In genomic region chr2:218229239-218229638, GRCh38 we compare ENCODE assay signal across 8 cellular contexts. TPM values are rescaled to one million over a fixed set of nuclear protein-coding genes. Genes with fewer than 3 reads are reported as not detected.
DNase-seq lines count a peak whose midpoint lies in the region; ATAC-seq, FAIRE-seq and TF ChIP-seq lines count a peak whose summit lies in the region.

No MANE protein-coding gene starts in this region.

- H3K27ac Mint-ChIP-seq in astrocyte (ENCODE audit: unreplicated experiment) = peak overlapping the region; percentile 76

- in situ Hi-C loops in HepG2 (cut with HindIII; ENCODE audit: extremely low pct_ligation_motif_present, low pct_unique_long_range_greater_than_20kb) = no loop called here

- H3K4me3 Mint-ChIP-seq in astrocyte (ENCODE audit: unreplicated experiment) = no peak overlapping the region

- ATAC-seq in HG02759 (IDR thresholded peaks at IDR 0.05; ENCODE audit: unreplicated experiment) (peak; percentile 86), HepG2 (no peak)

- TF ChIP-seq CTCF in astrocyte (IDR thresholded peaks at IDR 0.05; ENCODE audit: insufficient read depth, low read depth, low read length) (no peak), HepG2 (CRISPR knock-in tag; IDR thresholded peaks at IDR 0.05) (no peak), vagina (IDR thresholded peaks at IDR 0.05) (no peak)

- H3K36me3 Mint-ChIP-seq in astrocyte (ENCODE audit: low read depth, unreplicated experiment) = peaks cover 41% of the 10 kb centered on the region

- H3K27me3 Mint-ChIP-seq in astrocyte (ENCODE audit: low read depth, unreplicated experiment) = no peaks in the 10 kb centered on the region

- CTCF ChIA-PET in HepG2 (lab: Yijun Ruan, JAX; ENCODE audit: low intra/inter-chr PET ratio, low total read pairs) = no interaction called here

- 86% methylated on average over 3 of the region's 3 CpGs for WGBS in HepG2 (ENCODE audit: low lambda C conversion rate)

- H3K4me1 Mint-ChIP-seq in astrocyte (ENCODE audit: low read depth, unreplicated experiment) = peaks cover 50% of the 10 kb centered on the region

- BruUV-seq in HepG2 (replicated peaks; lab: Mats Ljungman, UMichigan) = no TSS peak

- no peaks in the 10 kb centered on the region for H3K9me3 Mint-ChIP-seq in astrocyte (ENCODE audit: unreplicated experiment)

- H3K9ac ChIP-seq in astrocyte (ENCODE audit: low read length) (peak overlapping the region; percentile 21), HepG2 (ENCODE audit: insufficient read depth, low read depth, low read length) (no peak overlapping the region)

- TF ChIP-seq RAD21 in HepG2 (CRISPR knock-in tag; IDR thresholded peaks at IDR 0.05) = no peak

- FAIRE-seq in astrocyte (lab: Jason Lieb, UNC) (no peak), HepG2 (lab: Jason Lieb, UNC) (no peak)

- TF ChIP-seq EP300 in HepG2 (IDR thresholded peaks at IDR 0.05; ENCODE audit: low read depth in 2 of 2, low read length in 2 of 2) (no peak), HepG2 (CRISPR knock-in tag; IDR thresholded peaks at IDR 0.05; ENCODE audit: borderline replicate concordance) (no peak)

- H3K36me3 ChIP-seq in astrocyte (ENCODE audit: insufficient read depth, low read length) (peaks cover 68% of the 10 kb centered on the region), HepG2 (replicated peaks in 1 of 2; ENCODE audit: control insufficient read depth in 1 of 2, insufficient read depth in 2 of 2, low read length in 2 of 2) (peaks cover 26 to 88% of the 10 kb centered on the region in 2 experiments), vagina (peaks cover 0 to 83% of the 10 kb centered on the region in 2 donors)

- H3K27me3 ChIP-seq in astrocyte (ENCODE audit: insufficient read depth, low read length) (no peaks in the 10 kb centered on the region), HepG2 (ENCODE audit: control insufficient read depth in 1 of 2, insufficient read depth in 2 of 2, low read length in 2 of 2) (no peaks in the 10 kb centered on the region), vagina (no peaks in the 10 kb centered on the region)

- H3K4me2 ChIP-seq in astrocyte (ENCODE audit: low read length) (peak overlapping the region; percentile 34), HepG2 (ENCODE audit: low read depth, low read length) (no peak overlapping the region)

- POLR2A ChIA-PET in HepG2 (lab: Yijun Ruan, JAX) = interaction anchor here (1.1 kb wide), 2 partner anchors 11 to 13 kb away, joined by 3 to 4 read pairs; no protein-coding TSS in a partner anchor

- H3K4me3 ChIP-seq in astrocyte (ENCODE audit: insufficient read depth, low read depth, low read length) (no peak overlapping the region), HepG2 (replicated peaks in 1 of 3; ENCODE audit: insufficient read depth in 1 of 3, low read depth in 2 of 3, low read length in 3 of 3) (no peak overlapping the region), vagina (no peak overlapping the region)

- peaks cover 31% of the 10 kb centered on the region for H3K4me1 ChIP-seq in astrocyte (ENCODE audit: insufficient read depth, low read length)
- H3K4me1 ChIP-seq in HepG2 (ENCODE audit: insufficient read depth, low read length) = peaks cover 44% of the 10 kb centered on the region
- peaks cover 42% of the 10 kb centered on the region for H3K4me1 ChIP-seq in vagina

- intact Hi-C loops in HepG2 (cut with micrococcal nuclease; ENCODE audit: unreplicated experiment) = no loop called here
- intact Hi-C loops in vagina (cut with DNase I) = no loop called here

- no peak overlapping the region for H2AFZ ChIP-seq in astrocyte (ENCODE audit: low read depth, low read length)
- H2AFZ ChIP-seq in HepG2 (ENCODE audit: low read length) = no peak overlapping the region

- H3K79me2 ChIP-seq in astrocyte (ENCODE audit: insufficient read depth, low read length) = peaks cover 70% of the 10 kb centered on the region
- H3K79me2 ChIP-seq in HepG2 (ENCODE audit: insufficient read depth, low read length) = peaks cover 10% of the 10 kb centered on the region

- H4K20me1 ChIP-seq in astrocyte (ENCODE audit: insufficient read depth, low read length) (peaks cover 39% of the 10 kb centered on the region), HepG2 (ENCODE audit: insufficient read depth, low read length) (no peaks in the 10 kb centered on the region)

- H3K9me3 ChIP-seq in astrocyte (ENCODE audit: insufficient read depth, low read depth, low read length) (no peaks in the 10 kb centered on the region), HepG2 (ENCODE audit: low read length) (no peaks in the 10 kb centered on the region), vagina (no peaks in the 10 kb centered on the region)

- TF ChIP-seq POLR2A in HepG2 (IDR thresholded peaks at IDR 0.05; ENCODE audit: insufficient read depth in 1 of 2, low read depth in 2 of 2, low read length in 2 of 2) (no peak), vagina (IDR thresholded peaks at IDR 0.05) (no peak)

- H3K27ac ChIP-seq in astrocyte (ENCODE audit: low read depth, low read length) (peak overlapping the region; percentile 38), HepG2 (ENCODE audit: extremely low read length, insufficient read depth, low read length) (peak overlapping the region; percentile 4), vagina (peak overlapping the region; percentile 62)

- DNase-seq in activated T-cell treated with anti-CD3 and anti-CD28 coated beads for 24 hours (ENCODE audit: low read depth) (peak; percentile 44), activated T-cell treated with anti-CD3 and anti-CD28 coated beads for 4 hours (no peak), NOMO-1 treated with dmso at 0.1 percent for 144 hours (lab: John Stamatoyannopoulos, UW; ENCODE audit: unreplicated experiment) (peak; percentile 78), astrocyte (ENCODE audit: low read depth) (peak; percentile 89), HepG2 (ENCODE audit: low spot score) (no peak), vagina (ENCODE audit: extremely low spot score in 2 of 2) (no peak), NCI-H69 (lab: John Stamatoyannopoulos, UW) (no peak)

RNA-seq across cellular contexts. Expression of gene ARPC2, which starts 12.2 kb away (rescaled TPM):
- total RNA-seq in astrocyte (521 and 535 TPM in 2 replicates), HepG2 (2016; rRNA removed; fragmentation: Illumina TruSeq; extraction: Trizol) (168 and 201 TPM in 2 replicates), vagina (284 TPM)
- 312 and 330 TPM in 2 replicates for total RNA-seq in HepG2 (2016; cell fraction: cytosol; rRNA removed; fragmentation: Illumina TruSeq; extraction: Trizol; ENCODE audit: low read depth)
- total RNA-seq in HepG2 (2016; cell fraction: insoluble cytoplasmic fraction; rRNA removed; fragmentation: Illumina TruSeq; extraction: Trizol) = 163 and 189 TPM in 2 replicates
- total RNA-seq in HepG2 (2016; cell fraction: membrane; rRNA removed; fragmentation: Illumina TruSeq; extraction: Trizol) = 389 and 391 TPM in 2 replicates
- 103 and 109 TPM in 2 replicates for total RNA-seq in HepG2 (2016; cell fraction: nucleus; rRNA removed; fragmentation: Illumina TruSeq; extraction: Trizol)
- 257 and 303 TPM in 2 replicates for polyA plus RNA-seq in HepG2 (2011; rRNA removed)
- polyA plus RNA-seq in HepG2 (2011; cell fraction: cytosol; rRNA removed) = 184 and 199 TPM in 2 replicates
- polyA plus RNA-seq in HepG2 (2011; cell fraction: nucleus; rRNA removed) = 103 and 125 TPM in 2 replicates
- polyA plus RNA-seq in HepG2 (2012) = 165 and 176 TPM in 2 replicates
- polyA plus RNA-seq in HepG2 (2016; cell fraction: cytosol; fragmentation: Illumina TruSeq; extraction: Trizol; ENCODE audit: low read depth) = 614 and 653 TPM in 2 replicates
- polyA plus RNA-seq in HepG2 (2016; cell fraction: insoluble cytoplasmic fraction; fragmentation: Illumina TruSeq; extraction: Trizol; ENCODE audit: low read depth) = 342 and 343 TPM in 2 replicates
- polyA plus RNA-seq in HepG2 (2016; cell fraction: membrane; fragmentation: Illumina TruSeq; extraction: Trizol; ENCODE audit: low read depth) = 586 and 613 TPM in 2 replicates
- polyA plus RNA-seq in HepG2 (2016; cell fraction: nucleus; fragmentation: Illumina TruSeq; extraction: Trizol; ENCODE audit: insufficient read depth, low read depth) = 218 and 223 TPM in 2 replicates
- 153 and 196 TPM in 2 replicates for polyA minus RNA-seq in HepG2 (2011; rRNA and poly(A)+ RNA removed; ENCODE audit: low replicate concordance)
- polyA minus RNA-seq in HepG2 (2011; cell fraction: cytosol; rRNA and poly(A)+ RNA removed) = 74.9 and 88.0 TPM in 2 replicates
- 166 and 173 TPM in 2 replicates for polyA minus RNA-seq in HepG2 (2011; cell fraction: nucleus; rRNA and poly(A)+ RNA removed)

RNA-seq across cellular contexts. Expression of gene GPBAR1, which starts 31.6 kb away (rescaled TPM):
- 0.55 and 0.70 TPM in 2 replicates for total RNA-seq in astrocyte
- total RNA-seq in HepG2 (2016; rRNA removed; fragmentation: Illumina TruSeq; extraction: Trizol) = 0.09 TPM in 1 of 2 replicates, not detected in the other
- not detected in 2 replicates for total RNA-seq in HepG2 (2016; cell fraction: cytosol; rRNA removed; fragmentation: Illumina TruSeq; extraction: Trizol; ENCODE audit: low read depth)
- 0.15 TPM in 1 of 2 replicates, not detected in the other for total RNA-seq in HepG2 (2016; cell fraction: insoluble cytoplasmic fraction; rRNA removed; fragmentation: Illumina TruSeq; extraction: Trizol)
- total RNA-seq in HepG2 (2016; cell fraction: membrane; rRNA removed; fragmentation: Illumina TruSeq; extraction: Trizol) = 0.17 TPM in 1 of 2 replicates, not detected in the other
- 0.25 and 0.38 TPM in 2 replicates for total RNA-seq in HepG2 (2016; cell fraction: nucleus; rRNA removed; fragmentation: Illumina TruSeq; extraction: Trizol)
- 0.05 and 0.09 TPM in 2 replicates for polyA plus RNA-seq in HepG2 (2011; rRNA removed)
- 0.05 and 0.12 TPM in 2 replicates for polyA plus RNA-seq in HepG2 (2011; cell fraction: cytosol; rRNA removed)
- 0.45 and 0.68 TPM in 2 replicates for polyA plus RNA-seq in HepG2 (2011; cell fraction: nucleus; rRNA removed)
- 0.09 and 0.11 TPM in 2 replicates for polyA plus RNA-seq in HepG2 (2012)
- polyA plus RNA-seq in HepG2 (2016; cell fraction: cytosol; fragmentation: Illumina TruSeq; extraction: Trizol; ENCODE audit: low read depth) = 0.08 and 0.22 TPM in 2 replicates
- 0.16 TPM in 1 of 2 replicates, not detected in the other for polyA plus RNA-seq in HepG2 (2016; cell fraction: insoluble cytoplasmic fraction; fragmentation: Illumina TruSeq; extraction: Trizol; ENCODE audit: low read depth)
- 0.22 and 0.27 TPM in 2 replicates for polyA plus RNA-seq in HepG2 (2016; cell fraction: membrane; fragmentation: Illumina TruSeq; extraction: Trizol; ENCODE audit: low read depth)
- polyA plus RNA-seq in HepG2 (2016; cell fraction: nucleus; fragmentation: Illumina TruSeq; extraction: Trizol; ENCODE audit: insufficient read depth, low read depth) = not detected in 2 replicates
- 0.12 and 1.2 TPM in 2 replicates for polyA minus RNA-seq in HepG2 (2011; rRNA and poly(A)+ RNA removed; ENCODE audit: low replicate concordance)
- not detected in 2 replicates for polyA minus RNA-seq in HepG2 (2011; cell fraction: cytosol; rRNA and poly(A)+ RNA removed)
- polyA minus RNA-seq in HepG2 (2011; cell fraction: nucleus; rRNA and poly(A)+ RNA removed) = 1.2 and 1.5 TPM in 2 replicates
- total RNA-seq in vagina = 8.1 TPM

RNA-seq across cellular contexts. Expression of gene AAMP, which starts 40.7 kb away (rescaled TPM):
- 78.8 and 87.3 TPM in 2 replicates for total RNA-seq in astrocyte
- total RNA-seq in HepG2 (2016; rRNA removed; fragmentation: Illumina TruSeq; extraction: Trizol) = 186 and 241 TPM in 2 replicates
- total RNA-seq in HepG2 (2016; cell fraction: cytosol; rRNA removed; fragmentation: Illumina TruSeq; extraction: Trizol; ENCODE audit: low read depth) = 26.6 and 29.2 TPM in 2 replicates
- total RNA-seq in HepG2 (2016; cell fraction: insoluble cytoplasmic fraction; rRNA removed; fragmentation: Illumina TruSeq; extraction: Trizol) = 202 and 247 TPM in 2 replicates
- 56.8 and 59.3 TPM in 2 replicates for total RNA-seq in HepG2 (2016; cell fraction: membrane; rRNA removed; fragmentation: Illumina TruSeq; extraction: Trizol)
- 85.4 and 91.7 TPM in 2 replicates for total RNA-seq in HepG2 (2016; cell fraction: nucleus; rRNA removed; fragmentation: Illumina TruSeq; extraction: Trizol)
- polyA plus RNA-seq in HepG2 (2011; rRNA removed) = 110 and 119 TPM in 2 replicates
- 138 and 202 TPM in 2 replicates for polyA plus RNA-seq in HepG2 (2011; cell fraction: cytosol; rRNA removed)
- polyA plus RNA-seq in HepG2 (2011; cell fraction: nucleus; rRNA removed) = 161 and 181 TPM in 2 replicates
- 99.2 and 104 TPM in 2 replicates for polyA plus RNA-seq in HepG2 (2012)
- 13.9 and 16.0 TPM in 2 replicates for polyA plus RNA-seq in HepG2 (2016; cell fraction: cytosol; fragmentation: Illumina TruSeq; extraction: Trizol; ENCODE audit: low read depth)
- polyA plus RNA-seq in HepG2 (2016; cell fraction: insoluble cytoplasmic fraction; fragmentation: Illumina TruSeq; extraction: Trizol; ENCODE audit: low read depth) = 224 and 231 TPM in 2 replicates
- polyA plus RNA-seq in HepG2 (2016; cell fraction: membrane; fragmentation: Illumina TruSeq; extraction: Trizol; ENCODE audit: low read depth) = 30.9 and 33.2 TPM in 2 replicates
- 127 and 131 TPM in 2 replicates for polyA plus RNA-seq in HepG2 (2016; cell fraction: nucleus; fragmentation: Illumina TruSeq; extraction: Trizol; ENCODE audit: insufficient read depth, low read depth)
- 41.5 and 143 TPM in 2 replicates for polyA minus RNA-seq in HepG2 (2011; rRNA and poly(A)+ RNA removed; ENCODE audit: low replicate concordance)
- 58.2 and 63.3 TPM in 2 replicates for polyA minus RNA-seq in HepG2 (2011; cell fraction: cytosol; rRNA and poly(A)+ RNA removed)
- 39.9 and 43.6 TPM in 2 replicates for polyA minus RNA-seq in HepG2 (2011; cell fraction: nucleus; rRNA and poly(A)+ RNA removed)
- 106 TPM for total RNA-seq in vagina

RNA-seq across cellular contexts. Expression of gene PNKD, which starts 41.1 kb away (rescaled TPM):
- 40.9 and 43.3 TPM in 2 replicates for total RNA-seq in astrocyte
- total RNA-seq in HepG2 (2016; rRNA removed; fragmentation: Illumina TruSeq; extraction: Trizol) = 50.0 and 55.9 TPM in 2 replicates
- total RNA-seq in HepG2 (2016; cell fraction: cytosol; rRNA removed; fragmentation: Illumina TruSeq; extraction: Trizol; ENCODE audit: low read depth) = 21.6 and 27.3 TPM in 2 replicates
- 48.3 and 59.8 TPM in 2 replicates for total RNA-seq in HepG2 (2016; cell fraction: insoluble cytoplasmic fraction; rRNA removed; fragmentation: Illumina TruSeq; extraction: Trizol)
- 30.6 and 30.7 TPM in 2 replicates for total RNA-seq in HepG2 (2016; cell fraction: membrane; rRNA removed; fragmentation: Illumina TruSeq; extraction: Trizol)
- total RNA-seq in HepG2 (2016; cell fraction: nucleus; rRNA removed; fragmentation: Illumina TruSeq; extraction: Trizol) = 34.2 and 39.5 TPM in 2 replicates
- 78.0 and 80.4 TPM in 2 replicates for polyA plus RNA-seq in HepG2 (2011; rRNA removed)
- 48.4 and 76.6 TPM in 2 replicates for polyA plus RNA-seq in HepG2 (2011; cell fraction: cytosol; rRNA removed)
- 76.3 and 77.5 TPM in 2 replicates for polyA plus RNA-seq in HepG2 (2011; cell fraction: nucleus; rRNA removed)
- polyA plus RNA-seq in HepG2 (2012) = 59.5 and 60.9 TPM in 2 replicates
- polyA plus RNA-seq in HepG2 (2016; cell fraction: cytosol; fragmentation: Illumina TruSeq; extraction: Trizol; ENCODE audit: low read depth) = 24.9 and 29.3 TPM in 2 replicates
- polyA plus RNA-seq in HepG2 (2016; cell fraction: insoluble cytoplasmic fraction; fragmentation: Illumina TruSeq; extraction: Trizol; ENCODE audit: low read depth) = 58.0 and 59.1 TPM in 2 replicates
- 31.6 and 35.4 TPM in 2 replicates for polyA plus RNA-seq in HepG2 (2016; cell fraction: membrane; fragmentation: Illumina TruSeq; extraction: Trizol; ENCODE audit: low read depth)
- polyA plus RNA-seq in HepG2 (2016; cell fraction: nucleus; fragmentation: Illumina TruSeq; extraction: Trizol; ENCODE audit: insufficient read depth, low read depth) = 73.5 and 80.9 TPM in 2 replicates
- polyA minus RNA-seq in HepG2 (2011; rRNA and poly(A)+ RNA removed; ENCODE audit: low replicate concordance) = 33.3 and 44.2 TPM in 2 replicates
- 15.5 and 20.7 TPM in 2 replicates for polyA minus RNA-seq in HepG2 (2011; cell fraction: cytosol; rRNA and poly(A)+ RNA removed)
- polyA minus RNA-seq in HepG2 (2011; cell fraction: nucleus; rRNA and poly(A)+ RNA removed) = 9.7 and 10.9 TPM in 2 replicates
- total RNA-seq in vagina = 28.7 TPM

Comparison
In these comparisons a context has a peak if more than half of its experiments do, and no peak if none do; other contexts are left out.
1. DNase-seq: peak in activated T-cell treated with anti-CD3 and anti-CD28 coated beads for 24 hours (single experiment), NOMO-1 treated with dmso at 0.1 percent for 144 hours (single experiment) and astrocyte (single experiment); none in activated T-cell treated with anti-CD3 and anti-CD28 coated beads for 4 hours (single experiment), HepG2 (single experiment), vagina (0 of 2) and NCI-H69 (single experiment).
2. H3K27ac ChIP-seq: peak in every context shown above with its lines; median percentile 62 in vagina; 38 in astrocyte; 4 in HepG2.